In genomic region chr4:77862478-77863216, GRCh38 we compare ENCODE assay signal across 8 cellular contexts. TPM values are rescaled to one million over a fixed set of nuclear protein-coding genes. Genes with fewer than 3 reads are reported as not detected.
DNase-seq lines count a peak whose midpoint lies in the region; ATAC-seq, FAIRE-seq and TF ChIP-seq lines count a peak whose summit lies in the region.

MRPL1 (plus strand) TSS chr4:77862830; CDS start chr4:77862849, 19 bp downstream.

- DNase-seq in NCI-H2227 (lab: John Stamatoyannopoulos, UW; ENCODE audit: unreplicated experiment): peak; percentile 92
- peak; percentile 88 for DNase-seq in WERI-Rb-1
- DNase-seq in mammary epithelial cell: peak; percentile 94
- DNase-seq in small intestine: peak; percentile 96

- dilution Hi-C loops in mammary epithelial cell (cut with HindIII; ENCODE audit: low sequenced_read_pairs): no loop called here

- H3K4me3 ChIP-seq in ACC112 (ENCODE audit: low read depth, low read length) (peak within 1 kb of the TSS; percentile 98), WERI-Rb-1 (ENCODE audit: low read depth, low read length) (peak within 1 kb of the TSS; percentile 92), mammary epithelial cell (replicated peaks in 1 of 3; ENCODE audit: insufficient read depth in 1 of 3, low read depth in 2 of 3, low read length in 3 of 3) (peak within 1 kb of the TSS; percentile 63 to 94 (median 78)), iPS-20b (ENCODE audit: low read length) (peak within 1 kb of the TSS; percentile 94), small intestine (ENCODE audit: low read depth in 1 of 2, low read length in 2 of 2) (peak within 1 kb of the TSS; percentile 45 to 69)

- no TSS peak for BruUV-seq in mammary epithelial cell (replicated peaks; lab: Mats Ljungman, UMichigan)

- peak; percentile 61 for FAIRE-seq in small intestine (lab: Jason Lieb, UNC)

- peak within 1 kb of the TSS; percentile 95 for H3K9ac ChIP-seq in mammary epithelial cell (ENCODE audit: insufficient read depth, low read length)
- peak within 1 kb of the TSS; percentile 96 for H3K9ac ChIP-seq in iPS-20b (ENCODE audit: low read depth, low read length)

- H3K36me3 ChIP-seq in ACC112 (ENCODE audit: insufficient read depth, low read length) (no peaks in the 10 kb centered on the region), WERI-Rb-1 (no peaks in the 10 kb centered on the region), mammary epithelial cell (ENCODE audit: insufficient read depth, low read length) (no peaks in the 10 kb centered on the region), iPS-20b (ENCODE audit: insufficient read depth, low read depth, low read length) (peaks cover 4% of the 10 kb centered on the region; the same call in 1 of the 2 replicates), small intestine (ENCODE audit: control insufficient read depth in 2 of 2, insufficient read depth in 2 of 2, low read length in 2 of 2) (no peaks in the 10 kb centered on the region)

- H4K20me1 ChIP-seq in mammary epithelial cell (ENCODE audit: insufficient read depth, low read length): no peaks in the 10 kb centered on the region

- TF ChIP-seq CTCF in WERI-Rb-1 (IDR thresholded peaks at IDR 0.05; ENCODE audit: low read depth, low read length) (peak; percentile 17; the same call in 1 of the 2 replicates), mammary epithelial cell (conservative IDR thresholded peaks at IDR 0.05 in 1 of 2, IDR thresholded peaks at IDR 0.05 in 1 of 2; ENCODE audit: extremely low read depth in 1 of 2, insufficient read depth in 1 of 2, low read depth in 1 of 2, low read length in 2 of 2) (no peak)

- H3K27ac ChIP-seq in ACC112 (ENCODE audit: low read depth, low read length) (peak within 1 kb of the TSS; percentile 96), WERI-Rb-1 (peak within 1 kb of the TSS; percentile 85), mammary epithelial cell (ENCODE audit: insufficient read depth, low read depth, low read length) (peak within 1 kb of the TSS; percentile 97), iPS-20b (ENCODE audit: low read length) (peak within 1 kb of the TSS; percentile 49), small intestine (ENCODE audit: low read depth in 1 of 2, low read length in 1 of 2) (peak within 1 kb of the TSS; percentile 93 to 100)

- H3K27me3 ChIP-seq in ACC112 (ENCODE audit: insufficient read depth, low read length) (no peaks in the 10 kb centered on the region), WERI-Rb-1 (ENCODE audit: insufficient read depth, low read depth, severe bottlenecking) (no peaks in the 10 kb centered on the region), mammary epithelial cell (ENCODE audit: insufficient read depth, low read length) (no peaks in the 10 kb centered on the region), iPS-20b (ENCODE audit: insufficient read depth, low read length) (no peaks in the 10 kb centered on the region), small intestine (ENCODE audit: control insufficient read depth in 2 of 2, insufficient read depth in 2 of 2, low read length in 2 of 2) (no peaks in the 10 kb centered on the region)

- in situ Hi-C loops in mammary epithelial cell (cut with MboI; ENCODE audit: low sequenced_read_pairs in 2 of 2): no loop called here

- H2AFZ ChIP-seq in ACC112 (ENCODE audit: low read length, unreplicated experiment) (peak within 1 kb of the TSS; percentile 89), mammary epithelial cell (ENCODE audit: low read depth, low read length) (peak within 1 kb of the TSS; percentile 92)

- H3K4me1 ChIP-seq in ACC112 (ENCODE audit: control insufficient read depth, insufficient read depth, low read length, unreplicated experiment) (peaks cover 18% of the 10 kb centered on the region), mammary epithelial cell (ENCODE audit: insufficient read depth, low read length) (peaks cover 8% of the 10 kb centered on the region), iPS-20b (ENCODE audit: insufficient read depth, low read length) (peaks cover 8% of the 10 kb centered on the region; the same call in 1 of the 2 replicates), small intestine (ENCODE audit: control insufficient read depth in 2 of 2, insufficient read depth in 1 of 2, low read depth in 1 of 2, low read length in 1 of 2) (no peaks in the 10 kb centered on the region)

- 3% methylated on average over 32 of the region's 33 CpGs for WGBS in mammary epithelial cell (ENCODE audit: low coverage, missing lambda C conversion rate)
- WGBS in small intestine, 3 donors: 0 to 1% (median 0%) methylated on average over 33 of the region's 33 CpGs

- ATAC-seq in GM18873 (IDR thresholded peaks at IDR 0.05; ENCODE audit: low FRiP score, unreplicated experiment) (peak; percentile 85), HG03139 (IDR thresholded peaks at IDR 0.05; ENCODE audit: unreplicated experiment) (peak; percentile 81)

- intact Hi-C loops in mammary epithelial cell (cut with micrococcal nuclease): loop anchor here (1.0 to 5.0 kb wide), 5 partner anchors 18 to 196 kb away; no protein-coding TSS in a partner anchor

- CTCF ChIA-PET in mammary epithelial cell (lab: Charles Lee; ENCODE audit: low non-redundant PET): interaction anchor here (0.7 to 1.0 kb wide), 3 partner anchors 45 to 493 kb away, joined by 3 to 9 read pairs (median 5); no protein-coding TSS in a partner anchor

- H3K9me3 ChIP-seq in WERI-Rb-1 (ENCODE audit: severe bottlenecking): no peaks in the 10 kb centered on the region
- no peaks in the 10 kb centered on the region for H3K9me3 ChIP-seq in mammary epithelial cell (replicated peaks; ENCODE audit: insufficient read depth, low read length)
- no peaks in the 10 kb centered on the region for H3K9me3 ChIP-seq in iPS-20b (ENCODE audit: insufficient read depth, low read depth, low read length)
- no peaks in the 10 kb centered on the region for H3K9me3 ChIP-seq in small intestine (ENCODE audit: control insufficient read depth, low read depth)

- peaks cover 40% of the 10 kb centered on the region for H3K79me2 ChIP-seq in ACC112 (ENCODE audit: control insufficient read depth, insufficient read depth, low read length, unreplicated experiment)
- peaks cover 49% of the 10 kb centered on the region for H3K79me2 ChIP-seq in mammary epithelial cell (ENCODE audit: insufficient read depth, low read length)

- peak within 1 kb of the TSS; percentile 82 for H3K4me2 ChIP-seq in mammary epithelial cell (ENCODE audit: insufficient read depth, low read depth, low read length)

RNA-seq across cellular contexts. Expression of gene MRPL1, which starts in this region (rescaled TPM):
- total RNA-seq in mammary epithelial cell: 10 to 100 TPM; 24.8 to 40.9 TPM
- 20.8 TPM for polyA plus RNA-seq in mammary epithelial cell
- polyA minus RNA-seq in mammary epithelial cell: 28.9 TPM
- 10 to 100 TPM; 21.9 to 61.8 (median 30.2) TPM for polyA plus RNA-seq in small intestine

Comparison
In these comparisons a context has a peak if more than half of its experiments do, and no peak if none do; other contexts are left out.
1. Peak in every context shown above with its lines: DNase-seq, ATAC-seq, H3K4me3 ChIP-seq and H3K27ac ChIP-seq.